ENCODE assay signal across 1 cellular context in genomic region chr15:52019394-52020252, GRCh38.
TF ChIP-seq lines count a peak whose summit lies in the region.

No MANE protein-coding gene starts in this region.

TF ChIP-seq in HepG2, 621 proteins besides CTCF, POLR2A, EP300 and RAD21 (continued from another document and continues in another):
- TF ChIP-seq FUBP1 (CRISPR knock-in tag; IDR thresholded peaks at IDR 0.05; ENCODE audit: borderline replicate concordance) (no peak), HDAC2 (CRISPR knock-in tag; IDR thresholded peaks at IDR 0.05) (peak; percentile 4; the same call in 1 of the 2 replicates), HMG20A (CRISPR knock-in tag; IDR thresholded peaks at IDR 0.05; ENCODE audit: borderline replicate concordance) (no peak), PCBP1 (IDR thresholded peaks at IDR 0.05; ENCODE audit: borderline replicate concordance, low read depth, low read length) (no peak), ZBTB37 (CRISPR knock-in tag; IDR thresholded peaks at IDR 0.05) (no peak), GTF3A (CRISPR knock-in tag; conservative IDR thresholded peaks at IDR 0.05) (no peak), GZF1 (CRISPR knock-in tag; IDR thresholded peaks at IDR 0.05) (peak; percentile 38; the same call in 1 of the 2 replicates), SMYD3 (CRISPR knock-in tag; IDR thresholded peaks at IDR 0.05) (no peak), NFIC (IDR thresholded peaks at IDR 0.05; ENCODE audit: low read length) (no peak), ZNF597 (CRISPR knock-in tag; IDR thresholded peaks at IDR 0.05) (no peak), MTF1 (CRISPR knock-in tag; IDR thresholded peaks at IDR 0.05) (no peak), CEBPB (IDR thresholded peaks at IDR 0.05; ENCODE audit: borderline replicate concordance, low read depth, low read length) (peak; percentile 29; the same call in 1 of the 2 replicates), HDAC6 (IDR thresholded peaks at IDR 0.05; ENCODE audit: low read depth, low read length) (no peak), DNMT3B (CRISPR knock-in tag; conservative IDR thresholded peaks at IDR 0.05) (no peak), SNAPC5 (CRISPR knock-in tag; IDR thresholded peaks at IDR 0.05; ENCODE audit: borderline replicate concordance) (peak; percentile 38; the same call in 1 of the 2 replicates), PAWR (CRISPR knock-in tag; IDR thresholded peaks at IDR 0.05; ENCODE audit: borderline replicate concordance) (no peak), TERF1 (CRISPR knock-in tag; IDR thresholded peaks at IDR 0.05) (no peak), ZNF280B (CRISPR knock-in tag; IDR thresholded peaks at IDR 0.05; ENCODE audit: borderline replicate concordance) (no peak), ZNF138 (CRISPR knock-in tag; IDR thresholded peaks at IDR 0.05; ENCODE audit: low read depth) (no peak), JUNB (CRISPR knock-in tag; IDR thresholded peaks at IDR 0.05; ENCODE audit: borderline replicate concordance) (no peak), ZNF674 (CRISPR knock-in tag; IDR thresholded peaks at IDR 0.05; ENCODE audit: low read depth) (no peak), MYC (CRISPR knock-in tag; IDR thresholded peaks at IDR 0.05; ENCODE audit: borderline replicate concordance) (peak; percentile 90), PTBP1 (IDR thresholded peaks at IDR 0.05; ENCODE audit: low read depth, low read length, poor library complexity, severe bottlenecking) (no peak), JARID2 (CRISPR knock-in tag; IDR thresholded peaks at IDR 0.05; ENCODE audit: insufficient replicate concordance) (no peak), ZNF709 (CRISPR knock-in tag; IDR thresholded peaks at IDR 0.05) (no peak), SAFB2 (CRISPR knock-in tag; IDR thresholded peaks at IDR 0.05; ENCODE audit: borderline replicate concordance, low read depth) (no peak), ZFP90 (CRISPR knock-in tag; IDR thresholded peaks at IDR 0.05; ENCODE audit: borderline replicate concordance) (no peak; the same call in 1 of the 2 replicates), TCF7 (IDR thresholded peaks at IDR 0.05; ENCODE audit: low read depth) (no peak), ZNF101 (CRISPR knock-in tag; IDR thresholded peaks at IDR 0.05; ENCODE audit: borderline replicate concordance, low read depth) (no peak), ZNF354B (CRISPR knock-in tag; IDR thresholded peaks at IDR 0.05) (0 out of 2 replicates have a peak, but pooled peaks have one; percentile 82), SMARCC2 (IDR thresholded peaks at IDR 0.05) (no peak), MXD1 (CRISPR knock-in tag; IDR thresholded peaks at IDR 0.05) (no peak), KLF6 (CRISPR knock-in tag; IDR thresholded peaks at IDR 0.05) (0 out of 2 replicates have a peak, but pooled peaks have one; percentile 68), AKNA (CRISPR knock-in tag; IDR thresholded peaks at IDR 0.05; ENCODE audit: borderline replicate concordance) (no peak), HNRNPK (IDR thresholded peaks at IDR 0.05; ENCODE audit: low read depth, low read length, poor library complexity, severe bottlenecking) (no peak), ZSCAN31 (CRISPR knock-in tag; IDR thresholded peaks at IDR 0.05; ENCODE audit: low read depth) (no peak), ELK4 (CRISPR knock-in tag; IDR thresholded peaks at IDR 0.05; ENCODE audit: borderline replicate concordance) (no peak), ARID5B (CRISPR knock-in tag; IDR thresholded peaks at IDR 0.05) (peak; percentile 32; the same call in 1 of the 2 replicates), SRY (CRISPR knock-in tag; IDR thresholded peaks at IDR 0.05) (no peak; the same call in none of the 2 replicates), AKAP8 (CRISPR knock-in tag; IDR thresholded peaks at IDR 0.05) (no peak), ZBTB7B (CRISPR knock-in tag; IDR thresholded peaks at IDR 0.05) (no peak; the same call in 1 of the 2 replicates), ZNF7 (CRISPR knock-in tag; IDR thresholded peaks at IDR 0.05) (no peak), ZNF580 (CRISPR knock-in tag; IDR thresholded peaks at IDR 0.05; ENCODE audit: borderline replicate concordance, low read depth) (peak; percentile 38; the same call in 1 of the 2 replicates), MTA3 (CRISPR knock-in tag; IDR thresholded peaks at IDR 0.05) (no peak), PHB2 (IDR thresholded peaks at IDR 0.05; ENCODE audit: partially characterized antibody) (no peak), KDM1A (CRISPR knock-in tag; IDR thresholded peaks at IDR 0.05) (peak; percentile 56; the same call in 1 of the 2 replicates)
